In the genomic region with DNA sequence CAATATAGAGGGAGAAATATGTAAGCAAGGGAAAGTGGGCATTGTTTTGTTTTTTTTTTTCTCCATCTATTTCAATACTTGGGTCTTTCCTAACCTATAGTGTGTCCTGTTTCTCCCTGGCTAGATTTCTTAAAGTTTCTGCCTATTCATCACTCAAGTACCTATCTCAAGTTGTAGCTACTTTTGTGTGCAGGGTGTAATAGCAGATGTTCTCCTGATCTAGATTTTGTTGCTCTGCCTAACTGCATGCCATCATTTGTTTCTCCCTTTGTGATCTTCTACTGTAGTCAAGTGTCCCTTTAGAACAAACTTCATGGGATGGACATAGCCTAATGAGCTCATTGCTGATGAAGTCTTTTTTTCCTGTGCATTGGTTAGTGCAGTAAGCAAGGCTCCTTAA, we compare ENCODE assay signal across 15 cellular contexts.
"Had no signal": no experiment of that assay in that cellular context is flagged by ENCODE, and none has a peak within 500 bp of the region (broad histone marks: within the 10 kb centered on the region; RNA-seq: fewer than 3 reads in every experiment).

No MANE protein-coding gene starts in this region.

- ATAC-seq: activated CD4-positive, alpha-beta T cell treated with anti-CD3 and anti-CD28 coated beads for 36 hours; body of pancreas; left ventricle myocardium superior; right cardiac atrium had no signal

- H3K4me3 Mint-ChIP-seq: activated CD4-positive, alpha-beta T cell treated with anti-CD3 and anti-CD28 coated beads for 36 hours; activated naive CD4-positive, alpha-beta T cell treated with anti-CD3 and anti-CD28 coated beads, Interleukin-2, amount 10 ng/mL, durations not matched to agents 7 days and 5 days; stimulated activated naive CD8-positive, alpha-beta T cell treated with anti-CD3 and anti-CD28 coated beads, Interleukin-15, Interleukin-2, amounts not matched to agents 100 ng/mL and 50 ng/mL, for 24 hours; type B pancreatic cell had no signal

- H3K27ac ChIP-seq: body of pancreas, colonic mucosa, esophagus squamous epithelium, WERI-Rb-1 had no signal

- DNase-seq: activated CD4-positive, alpha-beta T cell treated with anti-CD3 and anti-CD28 coated beads for 36 hours; activated CD8-positive, alpha-beta memory T cell treated with anti-CD3 and anti-CD28 coated beads, Interleukin-2, amount 50 U/mL, for 48 hours; activated naive CD4-positive, alpha-beta T cell treated with anti-CD3 and anti-CD28 coated beads, Interleukin-2, amount 10 ng/mL, durations not matched to agents 7 days and 5 days; amniotic stem cell; body of pancreas; central memory CD4-positive, alpha-beta T cell; colonic mucosa; esophagus squamous epithelium; left ventricle myocardium superior; right cardiac atrium; T-helper 1 cell; WERI-Rb-1 had no signal

- H3K4me3 ChIP-seq: body of pancreas, colonic mucosa, esophagus squamous epithelium had no signal

- H3K27me3 Mint-ChIP-seq: activated CD4-positive, alpha-beta T cell treated with anti-CD3 and anti-CD28 coated beads for 36 hours; activated naive CD4-positive, alpha-beta T cell treated with anti-CD3 and anti-CD28 coated beads, Interleukin-2, amount 10 ng/mL, durations not matched to agents 7 days and 5 days; progenitor cell of endocrine pancreas; stimulated activated naive CD8-positive, alpha-beta T cell treated with anti-CD3 and anti-CD28 coated beads, Interleukin-15, Interleukin-2, amounts not matched to agents 100 ng/mL and 50 ng/mL, for 24 hours; type B pancreatic cell had no signal

- H3K27ac Mint-ChIP-seq: activated CD4-positive, alpha-beta T cell treated with anti-CD3 and anti-CD28 coated beads for 36 hours; activated naive CD4-positive, alpha-beta T cell treated with anti-CD3 and anti-CD28 coated beads, Interleukin-2, amount 10 ng/mL, durations not matched to agents 7 days and 5 days; progenitor cell of endocrine pancreas; stimulated activated naive CD8-positive, alpha-beta T cell treated with anti-CD3 and anti-CD28 coated beads, Interleukin-15, Interleukin-2, amounts not matched to agents 100 ng/mL and 50 ng/mL, for 24 hours; type B pancreatic cell had no signal

- H3K27me3 ChIP-seq: body of pancreas, colonic mucosa, esophagus squamous epithelium had no signal

- H3K9me3 Mint-ChIP-seq: activated naive CD4-positive, alpha-beta T cell treated with anti-CD3 and anti-CD28 coated beads, Interleukin-2, amount 10 ng/mL, durations not matched to agents 7 days and 5 days; stimulated activated naive CD8-positive, alpha-beta T cell treated with anti-CD3 and anti-CD28 coated beads, Interleukin-15, Interleukin-2, amounts not matched to agents 100 ng/mL and 50 ng/mL, for 24 hours; type B pancreatic cell had no signal

- H3K9me3 ChIP-seq: body of pancreas, colonic mucosa, esophagus squamous epithelium had no signal

- H3K36me3 ChIP-seq: colonic mucosa had no signal
